ENCODE assay signal across 9 cellular contexts in genomic region chr12:52175411-52176350, GRCh38. TPM values are rescaled to one million over a fixed set of nuclear protein-coding genes. Genes with fewer than 3 reads are reported as not detected.
A peak's percentile ranks its signal among the peaks of the same experiment; 100 is the strongest.
DNase-seq lines count a peak whose midpoint lies in the region; ATAC-seq, FAIRE-seq and TF ChIP-seq lines count a peak whose summit lies in the region.
"Had no signal": no experiment of that assay in that cellular context is flagged by ENCODE, and none has a peak within 500 bp of the region (broad histone marks: within the 10 kb centered on the region; RNA-seq: fewer than 3 reads in every experiment).

No MANE protein-coding gene starts in this region.

- dilution Hi-C loops in keratinocyte (cut with MboI; ENCODE audit: extremely low pct_ligation_motif_present, low sequenced_read_pairs), result no loop called here

- H3K9me2 ChIP-seq in Loucy (replicated peaks; ENCODE audit: low read depth, low read length), result no peaks in the 10 kb centered on the region

- H3K9me1 ChIP-seq in keratinocyte (ENCODE audit: control insufficient read depth, extremely low read depth, insufficient read depth, low read length), result no peaks in the 10 kb centered on the region

- no peaks in the 10 kb centered on the region for H3F3A ChIP-seq in Loucy (ENCODE audit: low read depth)

- H3K36me3 ChIP-seq in Loucy (ENCODE audit: insufficient read depth, low read length) (no peaks in the 10 kb centered on the region), keratinocyte (ENCODE audit: control insufficient read depth in 2 of 2, extremely low read depth in 1 of 2, insufficient read depth in 2 of 2, low read length in 2 of 2) (no peaks in the 10 kb centered on the region)

- H3K27ac ChIP-seq in A549 (peak overlapping the region; percentile 52 to 85), keratinocyte (ENCODE audit: control insufficient read depth, insufficient read depth, low read length) (peak overlapping the region; percentile 89)

- no peaks in the 10 kb centered on the region for H3K27me3 ChIP-seq in Loucy (ENCODE audit: insufficient read depth, low read length, poor library complexity, severe bottlenecking)
- no peaks in the 10 kb centered on the region for H3K27me3 ChIP-seq in keratinocyte (ENCODE audit: control insufficient read depth, extremely low read depth, insufficient read depth, low read length)

- peaks cover 4% of the 10 kb centered on the region; the same call in 1 of the 2 replicates for H3K27me3 Mint-ChIP-seq in HFFc6 (ENCODE audit: insufficient read depth)

- no peak for TF ChIP-seq EP300 in A549 (IDR thresholded peaks at IDR 0.05)

- peaks cover 45% of the 10 kb centered on the region for H3K4me1 ChIP-seq in A549
- H3K4me1 ChIP-seq in Loucy (ENCODE audit: insufficient read depth, low read length, poor library complexity, severe bottlenecking), result peaks cover 10% of the 10 kb centered on the region
- H3K4me1 ChIP-seq in keratinocyte (ENCODE audit: control insufficient read depth, extremely low read depth, insufficient read depth, low read length), result peaks cover 29% of the 10 kb centered on the region

- WGBS in A549 (ENCODE audit: missing lambda C conversion rate), result 67% methylated on average over 20 of the region's 20 CpGs

- TF ChIP-seq POLR2A in A549 (IDR thresholded peaks at IDR 0.05; ENCODE audit: low read length), result no peak

- FAIRE-seq in A549 (lab: Jason Lieb, UNC), result no peak
- FAIRE-seq in keratinocyte (lab: Jason Lieb, UNC), result peak; percentile 97

- DNase-seq in A549 (ENCODE audit: low read depth in 1 of 2, low spot score in 1 of 2) (no peak), keratinocyte (ENCODE audit: low read depth, low spot score) (no peak), GM20000 (ENCODE audit: low spot score) (no peak), HFFc6 (no peak)
- no peak for DNase-seq in activated naive CD4-positive, alpha-beta T cell treated with Interleukin-2 at 50 U/mL for 16 hours

- no peak overlapping the region for H2AFZ ChIP-seq in Loucy (ENCODE audit: low read length)
- H2AFZ ChIP-seq in keratinocyte (ENCODE audit: control insufficient read depth, low read length), result peak overlapping the region; percentile 85

- H3K36me3 Mint-ChIP-seq in HFFc6 (ENCODE audit: low read depth), result peaks cover 4% of the 10 kb centered on the region

- TF ChIP-seq CTCF in A549 (IDR thresholded peaks at IDR 0.05) (no peak), Loucy (conservative IDR thresholded peaks at IDR 0.05; ENCODE audit: low read length) (no peak; the same call in 1 of the 2 replicates), keratinocyte (optimal IDR thresholded peaks at IDR 0.05 in 1 of 3, IDR thresholded peaks at IDR 0.05 in 1 of 3, conservative IDR thresholded peaks at IDR 0.05 in 1 of 3; ENCODE audit: extremely low read depth in 1 of 3, insufficient read depth in 2 of 3, low read length in 3 of 3) (peak; percentile 28 to 52 (median 46)), GM20000 (IDR thresholded peaks at IDR 0.05; ENCODE audit: extremely low read depth, missing control alignments) (no peak), HFFc6 (IDR thresholded peaks at IDR 0.05) (no peak)

- H3K9ac ChIP-seq in Loucy (ENCODE audit: low read depth, low read length, poor library complexity, severe bottlenecking) (peak overlapping the region; percentile 27), keratinocyte (ENCODE audit: control insufficient read depth, extremely low read depth, insufficient read depth, low read length) (peak overlapping the region; percentile 78)

- no peaks in the 10 kb centered on the region for H3K9me3 ChIP-seq in A549
- H3K9me3 ChIP-seq in Loucy (ENCODE audit: insufficient read depth, low read depth, low read length), result no peaks in the 10 kb centered on the region
- H3K9me3 ChIP-seq in keratinocyte (ENCODE audit: control insufficient read depth, low read depth, low read length), result no peaks in the 10 kb centered on the region

- no peaks in the 10 kb centered on the region for H3K9me3 Mint-ChIP-seq in HFFc6

- ATAC-seq in A549, result peak in 1 of 2 experiments; percentile 8; a peak in 3 of 6 replicates
- peak; percentile 31 for ATAC-seq in SK-N-SH treated with all-trans-retinoic acid at 6 μM for 48 hours
- ATAC-seq in GM21360 (IDR thresholded peaks at IDR 0.05; ENCODE audit: unreplicated experiment), result no peak

- no peaks in the 10 kb centered on the region for H3K79me2 ChIP-seq in Loucy (ENCODE audit: insufficient read depth, low read length)
- no peaks in the 10 kb centered on the region for H3K79me2 ChIP-seq in keratinocyte (ENCODE audit: control insufficient read depth, insufficient read depth, low read length)

- no peak overlapping the region for H3K4me3 Mint-ChIP-seq in HFFc6

- CTCF ChIA-PET in A549 (lab: Yijun Ruan, JAX), result interaction anchor here (0.7 to 3.7 kb wide), 9 partner anchors 8 to 704 kb away, joined by 3 to 21 read pairs (median 4); no protein-coding TSS in a partner anchor

- POLR2A ChIA-PET in A549 (lab: Yijun Ruan, JAX), result no interaction called here

- H3K27ac Mint-ChIP-seq in HFFc6, result no peak overlapping the region; the same call in 1 of the 2 replicates

- TF ChIP-seq RAD21 in A549 (conservative IDR thresholded peaks at IDR 0.05 in 1 of 2, IDR thresholded peaks at IDR 0.05 in 1 of 2), result no peak

- H4K20me1 ChIP-seq in Loucy (ENCODE audit: insufficient read depth, low read length, poor library complexity, severe bottlenecking) (no peaks in the 10 kb centered on the region), keratinocyte (ENCODE audit: control insufficient read depth, extremely low read depth, insufficient read depth, low read length) (no peaks in the 10 kb centered on the region)

- peaks cover 35% of the 10 kb centered on the region for H3K4me1 Mint-ChIP-seq in HFFc6 (ENCODE audit: low read depth)

- H3K4me2 ChIP-seq in A549 (no peak overlapping the region), Loucy (ENCODE audit: low read depth, low read length, poor library complexity, severe bottlenecking) (no peak overlapping the region), keratinocyte (ENCODE audit: control insufficient read depth, extremely low read depth, insufficient read depth, low read depth, low read length) (peak overlapping the region; percentile 69)

- no peak overlapping the region for H3K4me3 ChIP-seq in A549
- H3K4me3 ChIP-seq in Loucy (ENCODE audit: low read length, poor library complexity, severe bottlenecking), result no peak overlapping the region
- H3K4me3 ChIP-seq in keratinocyte (ENCODE audit: control insufficient read depth in 2 of 3, extremely low read depth in 1 of 3, insufficient read depth in 2 of 3, low read depth in 1 of 3, low read length in 3 of 3), result peak overlapping the region in 1 of 3 experiments; percentile 7

TF ChIP-seq in A549, 52 proteins besides CTCF, POLR2A, EP300 and RAD21:
- TF ChIP-seq FOSB (CRISPR knock-in tag; IDR thresholded peaks at IDR 0.05), result 0 out of 2 replicates have a peak, but pooled peaks have one; percentile 25
- TF ChIP-seq KDM1A (IDR thresholded peaks at IDR 0.05; ENCODE audit: low read depth), result no peak

TF ChIP-seq in SK-N-SH treated with all-trans-retinoic acid at 6 μM for 48 hours, 23 proteins besides CTCF, POLR2A, EP300 and RAD21 (continues in another document):
- TF ChIP-seq CSDC2 (CRISPR knock-in tag; IDR thresholded peaks at IDR 0.05) (no peak), TOX (CRISPR knock-in tag; IDR thresholded peaks at IDR 0.05; ENCODE audit: borderline replicate concordance) (no peak), ZNF8 (CRISPR knock-in tag; IDR thresholded peaks at IDR 0.05) (no peak)

RNA-seq across cellular contexts. Expression of gene KRT80, which starts 16.1 kb away (rescaled TPM):
- polyA plus RNA-seq in A549 (2011; rRNA removed) (59.8 and 63.1 TPM in 2 replicates), A549 (2017; fragmentation: RNase III; extraction: RNeasy Plus Mini Kit Qiagen cat#74134 plus additional on column Dnase treatment) (38.3 to 56.4 TPM (median 46.0 TPM) in 3 replicates), keratinocyte (3.3 to 7.2 TPM (median 4.1 TPM) in 3 replicates)
- polyA plus RNA-seq in A549 (2012; cell fraction: cytosol; rRNA removed), result 62.9 and 86.5 TPM in 2 replicates
- polyA plus RNA-seq in A549 (2012; cell fraction: nucleus; rRNA removed), result 87.4 and 102 TPM in 2 replicates
- 76.5 and 77.5 TPM in 2 replicates for polyA minus RNA-seq in A549 (2011; rRNA and poly(A)+ RNA removed)
- polyA plus RNA-seq in keratinocyte (2011; ENCODE audit: low read depth), result 109 TPM
- 4.2 and 7.4 TPM in 2 replicates for polyA plus RNA-seq in keratinocyte (2011; cell fraction: cytosol; rRNA removed)
- polyA plus RNA-seq in keratinocyte (2011; cell fraction: nucleus; rRNA removed), result 7.3 and 11.7 TPM in 2 replicates
- polyA plus RNA-seq in keratinocyte (2012; ENCODE audit: low replicate concordance), result 7.1 and 246 TPM in 2 replicates
- 4.3 to 10.4 TPM (median 6.0 TPM) in 3 replicates for polyA minus RNA-seq in keratinocyte
- 7.9 TPM for polyA minus RNA-seq in keratinocyte (2011; cell fraction: cytosol; rRNA and poly(A)+ RNA removed)
- polyA minus RNA-seq in keratinocyte (2011; cell fraction: nucleus; rRNA and poly(A)+ RNA removed), result 6.9 and 10.4 TPM in 2 replicates
- 1 to 10 TPM; 2.3 to 3.7 (median 2.8) TPM for total RNA-seq in HFFc6 (2021; fragmentation: NEBNext Ultra II Directional; extraction: Animal tissue kit (Norgen Biotek cat#: 25700))
- total RNA-seq: T-helper 2 cell treated with Interferon-gamma antibody and Interleukin-4, amounts not matched to agents 100 ng/mL and 5 ng/mL, for 36 hours had no signal

RNA-seq across cellular contexts. Expression of gene KRT7, which starts 57.4 kb away (rescaled TPM):
- polyA plus RNA-seq in A549 (2011; rRNA removed) (2,033 and 2,623 TPM in 2 replicates), A549 (2017; fragmentation: RNase III; extraction: RNeasy Plus Mini Kit Qiagen cat#74134 plus additional on column Dnase treatment) (3,055 to 3,652 TPM (median 3,189 TPM) in 3 replicates), keratinocyte (112 to 224 TPM (median 117 TPM) in 3 replicates)
- polyA plus RNA-seq in A549 (2012; cell fraction: cytosol; rRNA removed), result 5,680 and 6,103 TPM in 2 replicates
- 6,979 and 9,418 TPM in 2 replicates for polyA plus RNA-seq in A549 (2012; cell fraction: nucleus; rRNA removed)
- 2,472 and 2,922 TPM in 2 replicates for polyA minus RNA-seq in A549 (2011; rRNA and poly(A)+ RNA removed)
- 24.1 TPM for polyA plus RNA-seq in keratinocyte (2011; ENCODE audit: low read depth)
- 212 and 224 TPM in 2 replicates for polyA plus RNA-seq in keratinocyte (2011; cell fraction: cytosol; rRNA removed)
- polyA plus RNA-seq in keratinocyte (2011; cell fraction: nucleus; rRNA removed), result 226 and 228 TPM in 2 replicates
- 12.2 and 287 TPM in 2 replicates for polyA plus RNA-seq in keratinocyte (2012; ENCODE audit: low replicate concordance)
- polyA minus RNA-seq in keratinocyte, result 128 to 386 TPM (median 130 TPM) in 3 replicates
- 274 TPM for polyA minus RNA-seq in keratinocyte (2011; cell fraction: cytosol; rRNA and poly(A)+ RNA removed)
- 101 and 129 TPM in 2 replicates for polyA minus RNA-seq in keratinocyte (2011; cell fraction: nucleus; rRNA and poly(A)+ RNA removed)
- 100 to 1,000 TPM in 2 of 6 experiments, 10 to 100 TPM in 4; 62.7 to 379 (median 67.5) TPM for total RNA-seq in HFFc6 (2021; fragmentation: NEBNext Ultra II Directional; extraction: Animal tissue kit (Norgen Biotek cat#: 25700))

Comparison
In these comparisons a context has a peak if more than half of its experiments do, and no peak if none do; other contexts are left out.
1. CTCF ChIP-seq: peak in keratinocyte (3 of 3); none in A549 (single experiment), Loucy (single experiment), GM20000 (single experiment) and HFFc6 (single experiment).
2. RNA of gene KRT7, which starts 57.4 kb away (polyA plus RNA-seq): 2,033 to 9,418 TPM in A549; 12.2 to 287 TPM in keratinocyte; every median in the first group is over 4 times any median in the second.